11 cellular contexts compared by ENCODE assay signal in the genomic region with DNA sequence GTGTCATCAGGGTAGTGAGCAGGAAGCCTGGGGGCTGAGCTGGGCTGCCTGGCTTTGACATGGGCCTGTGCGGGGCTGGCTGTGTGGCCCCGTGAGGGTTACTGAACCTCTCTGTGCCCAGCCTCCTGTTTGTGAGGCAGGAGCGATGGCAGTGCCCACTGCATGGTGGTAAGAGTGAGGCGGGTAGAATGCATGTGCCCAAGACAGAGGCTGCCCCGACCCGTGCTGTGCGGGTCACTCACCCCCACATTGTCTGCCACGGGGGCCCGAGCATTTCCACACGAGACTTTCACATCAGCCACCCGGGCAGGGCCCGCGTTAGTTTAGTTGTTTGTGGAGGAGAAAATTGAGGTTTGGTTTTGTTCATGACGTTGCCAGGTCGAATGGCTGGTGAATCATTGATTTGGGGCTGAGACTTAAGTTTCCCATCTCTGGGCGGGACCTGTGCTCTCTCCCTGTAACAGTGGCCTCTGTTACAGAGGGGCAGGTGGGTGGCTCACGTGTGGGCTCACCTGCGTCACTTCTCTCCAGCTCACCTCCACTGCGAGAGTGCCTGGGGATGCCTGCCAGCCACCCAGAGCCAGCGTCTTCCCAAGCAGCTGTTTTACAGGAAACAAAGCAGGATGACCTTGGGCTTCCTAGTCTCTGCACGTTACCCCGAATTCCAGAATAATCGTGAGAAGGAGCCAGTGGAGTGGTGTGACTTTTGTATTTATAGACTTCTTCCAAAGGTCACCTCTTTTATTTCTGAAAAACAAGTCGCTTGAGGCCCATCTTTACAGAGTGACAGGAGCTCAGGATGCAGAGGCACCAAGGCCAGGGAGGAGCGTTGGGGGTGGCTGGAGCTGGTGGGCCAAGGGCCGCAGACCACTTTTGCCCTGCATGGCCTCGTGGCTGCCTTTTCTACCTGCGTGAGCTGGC.
DNase-seq lines count a peak whose midpoint lies in the region; ATAC-seq, FAIRE-seq and TF ChIP-seq lines count a peak whose summit lies in the region.
"Had no signal": no experiment of that assay in that cellular context is flagged by ENCODE, and none has a peak within 500 bp of the region (broad histone marks: within the 10 kb centered on the region; RNA-seq: fewer than 3 reads in every experiment).

No MANE protein-coding gene starts in this region.

- no peak for TF ChIP-seq CTCF in CD8-positive, alpha-beta T cell (IDR thresholded peaks at IDR 0.05)
- TF ChIP-seq CTCF in GM23338 (conservative IDR thresholded peaks at IDR 0.05; ENCODE audit: low read depth in 2 of 2) (no peak), HepG2 (CRISPR knock-in tag; IDR thresholded peaks at IDR 0.05) (no peak)

- CTCF ChIA-PET in CD8-positive, alpha-beta T cell (lab: Charles Lee), result no interaction called here
- CTCF ChIA-PET in HepG2 (lab: Yijun Ruan, JAX; ENCODE audit: low intra/inter-chr PET ratio, low total read pairs), result no interaction called here

- POLR2A ChIA-PET in CD8-positive, alpha-beta T cell (lab: Charles Lee), result no interaction called here
- POLR2A ChIA-PET in HepG2 (lab: Yijun Ruan, JAX), result interaction anchor here (0.7 to 1.9 kb wide), 4 partner anchors 12 to 23 kb away, joined by 3 to 6 read pairs (median 4); no protein-coding TSS in a partner anchor

- BruUV-seq in HepG2 (replicated peaks; lab: Mats Ljungman, UMichigan), result no TSS peak

- H3F3A ChIP-seq in GM23338 (replicated peaks; ENCODE audit: low read depth), result no peaks in the 10 kb centered on the region

- H3K36me3 Mint-ChIP-seq in CD8-positive, alpha-beta T cell, result peaks cover 6% of the 10 kb centered on the region
- H3K36me3 Mint-ChIP-seq in GM23338 (ENCODE audit: low read depth), result peaks cover 5% of the 10 kb centered on the region; the same call in 2 of the 3 replicates
- peaks cover 20% of the 10 kb centered on the region for H3K36me3 Mint-ChIP-seq in activated T-helper 2 cell treated with anti-CD3 and anti-CD28 coated beads, Interferon-gamma antibody, Interleukin-2, Interleukin-4, amounts not matched to agents 10 μg/mL and 5 μg/mL and 100 μg/mL, durations not matched to agents 14 hours and 24 hours and 36 hours (ENCODE audit: low read depth)
- H3K36me3 Mint-ChIP-seq in natural killer cell treated with Interleukin-12 subunit alpha and Interleukin-12 subunit beta and Interleukin-15 and Interleukin-18, amount 100 ng/mL, for 72 hours, result peaks cover 5% of the 10 kb centered on the region

- H3K27me3 ChIP-seq in CD8-positive, alpha-beta T cell (ENCODE audit: insufficient read depth, low read length), result no peaks in the 10 kb centered on the region
- H3K27me3 ChIP-seq in GM23338 (ENCODE audit: insufficient read depth) (no peaks in the 10 kb centered on the region), HepG2 (ENCODE audit: control insufficient read depth in 1 of 2, insufficient read depth in 2 of 2, low read length in 2 of 2) (no peaks in the 10 kb centered on the region)

- no peak for TF ChIP-seq POLR2A in HepG2 (IDR thresholded peaks at IDR 0.05; ENCODE audit: insufficient read depth in 1 of 2, low read depth in 2 of 2, low read length in 2 of 2)
- no peak for TF ChIP-seq POLR2A in GM18505 (IDR thresholded peaks at IDR 0.05; ENCODE audit: borderline replicate concordance, extremely low read depth, insufficient read depth, insufficient read length)

- H3K4me3 Mint-ChIP-seq in CD8-positive, alpha-beta T cell, result no peak overlapping the region
- no peak overlapping the region; the same call in 2 of the 3 replicates for H3K4me3 Mint-ChIP-seq in GM23338
- peak overlapping the region; percentile 13 for H3K4me3 Mint-ChIP-seq in activated T-helper 2 cell treated with anti-CD3 and anti-CD28 coated beads, Interferon-gamma antibody, Interleukin-2, Interleukin-4, amounts not matched to agents 10 μg/mL and 5 μg/mL and 100 μg/mL, durations not matched to agents 14 hours and 24 hours and 36 hours (ENCODE audit: low read depth)
- no peak overlapping the region for H3K4me3 Mint-ChIP-seq in natural killer cell treated with Interleukin-12 subunit alpha and Interleukin-12 subunit beta and Interleukin-15 and Interleukin-18, amount 100 ng/mL, for 72 hours
- H3K4me3 Mint-ChIP-seq: memory B cell had no signal

- TF ChIP-seq EP300 in HepG2 (IDR thresholded peaks at IDR 0.05; ENCODE audit: low read depth in 2 of 2, low read length in 2 of 2) (0 out of 4 replicates have a peak, but pooled peaks of 1 of the 2 experiments have one; percentile 28), HepG2 (CRISPR knock-in tag; IDR thresholded peaks at IDR 0.05; ENCODE audit: borderline replicate concordance) (no peak)

- ATAC-seq in CD8-positive, alpha-beta T cell, result peak; percentile 58
- no peak; the same call in 2 of the 3 replicates for ATAC-seq in GM23338
- peak; percentile 63 for ATAC-seq in HepG2
- ATAC-seq in GM18505 (IDR thresholded peaks at IDR 0.05; ENCODE audit: unreplicated experiment), result no peak
- no peak for ATAC-seq in natural killer cell treated with Interleukin-12 subunit alpha and Interleukin-12 subunit beta and Interleukin-15 and Interleukin-18, amount 100 ng/mL, for 72 hours
- ATAC-seq: right cardiac atrium had no signal

- peaks cover 11% of the 10 kb centered on the region for H3K4me1 ChIP-seq in CD8-positive, alpha-beta T cell (ENCODE audit: insufficient read depth, low read length)
- peaks cover 12% of the 10 kb centered on the region for H3K4me1 ChIP-seq in GM23338 (ENCODE audit: insufficient read depth)
- peaks cover 38% of the 10 kb centered on the region for H3K4me1 ChIP-seq in HepG2 (ENCODE audit: insufficient read depth, low read length)

- H3K27me3 Mint-ChIP-seq in CD8-positive, alpha-beta T cell (ENCODE audit: low read depth), result no peaks in the 10 kb centered on the region
- peaks cover 8% of the 10 kb centered on the region for H3K27me3 Mint-ChIP-seq in GM23338 (ENCODE audit: insufficient read depth, low read depth, poor library complexity)
- no peaks in the 10 kb centered on the region for H3K27me3 Mint-ChIP-seq in activated T-helper 2 cell treated with anti-CD3 and anti-CD28 coated beads, Interferon-gamma antibody, Interleukin-2, Interleukin-4, amounts not matched to agents 10 μg/mL and 5 μg/mL and 100 μg/mL, durations not matched to agents 14 hours and 24 hours and 36 hours (ENCODE audit: low read depth)
- no peaks in the 10 kb centered on the region for H3K27me3 Mint-ChIP-seq in natural killer cell treated with Interleukin-12 subunit alpha and Interleukin-12 subunit beta and Interleukin-15 and Interleukin-18, amount 100 ng/mL, for 72 hours
- H3K27me3 Mint-ChIP-seq: memory B cell had no signal

- H3K9ac ChIP-seq in HepG2 (ENCODE audit: insufficient read depth, low read depth, low read length), result no peak overlapping the region; the same call in 1 of the 2 replicates

- H4K20me1 ChIP-seq in GM23338 (replicated peaks; ENCODE audit: insufficient read depth) (peaks cover 5% of the 10 kb centered on the region; the same call in 1 of the 2 replicates), HepG2 (ENCODE audit: insufficient read depth, low read length) (no peaks in the 10 kb centered on the region)

- H3K4me2 ChIP-seq in GM23338, result peak overlapping the region; percentile 57; the same call in 1 of the 2 replicates
- peak overlapping the region; percentile 33 for H3K4me2 ChIP-seq in HepG2 (ENCODE audit: low read depth, low read length)

- no peak for DNase-seq in CD8-positive, alpha-beta T cell
- DNase-seq in GM23338 (ENCODE audit: low spot score), result peak; percentile 21
- no peak for DNase-seq in activated T-helper 2 cell treated with anti-CD3 and anti-CD28 coated beads, Interferon-gamma antibody, Interleukin-2, Interleukin-4, amounts not matched to agents 10 μg/mL and 5 μg/mL and 100 μg/mL, durations not matched to agents 14 hours and 24 hours and 36 hours (ENCODE audit: low spot score)
- DNase-seq in HepG2 (ENCODE audit: low spot score), result peak; percentile 52
- no peak for DNase-seq in NCI-H1436 (lab: John Stamatoyannopoulos, UW)
- no peak for DNase-seq in HTR-8/SVneo (ENCODE audit: insufficient read length, low spot score)
- DNase-seq in natural killer cell treated with Interleukin-12 subunit alpha and Interleukin-12 subunit beta and Interleukin-15 and Interleukin-18, amount 100 ng/mL, for 72 hours (ENCODE audit: low spot score), result no peak
- DNase-seq: NCI-H146, right cardiac atrium had no signal

- peaks cover 40% of the 10 kb centered on the region for H3K4me1 Mint-ChIP-seq in CD8-positive, alpha-beta T cell (ENCODE audit: low read depth)
- H3K4me1 Mint-ChIP-seq in GM23338, result peaks cover 54% of the 10 kb centered on the region
- peaks cover 38% of the 10 kb centered on the region for H3K4me1 Mint-ChIP-seq in activated T-helper 2 cell treated with anti-CD3 and anti-CD28 coated beads, Interferon-gamma antibody, Interleukin-2, Interleukin-4, amounts not matched to agents 10 μg/mL and 5 μg/mL and 100 μg/mL, durations not matched to agents 14 hours and 24 hours and 36 hours (ENCODE audit: low read depth)
- peaks cover 12 to 30% of the 10 kb centered on the region in 2 donors for H3K4me1 Mint-ChIP-seq in natural killer cell treated with Interleukin-12 subunit alpha and Interleukin-12 subunit beta and Interleukin-15 and Interleukin-18, amount 100 ng/mL, for 72 hours (ENCODE audit: low read depth in 2 of 2)

- no peak overlapping the region for H3K27ac ChIP-seq in CD8-positive, alpha-beta T cell (ENCODE audit: low read depth, low read length)
- H3K27ac ChIP-seq in GM23338 (ENCODE audit: low read depth) (peak overlapping the region; percentile 69; the same call in 1 of the 2 replicates), HepG2 (ENCODE audit: extremely low read length, insufficient read depth, low read length) (peak overlapping the region; percentile 24)

- no peaks in the 10 kb centered on the region for H3K9me3 ChIP-seq in CD8-positive, alpha-beta T cell (ENCODE audit: low read length)
- H3K9me3 ChIP-seq in HepG2 (ENCODE audit: low read length), result no peaks in the 10 kb centered on the region

- peaks cover 82% of the 10 kb centered on the region for H3K79me2 ChIP-seq in GM23338 (replicated peaks; ENCODE audit: insufficient read depth)
- H3K79me2 ChIP-seq in HepG2 (ENCODE audit: insufficient read depth, low read length), result peaks cover 65% of the 10 kb centered on the region

- in situ Hi-C loops in HepG2 (cut with HindIII; ENCODE audit: extremely low pct_ligation_motif_present, low pct_unique_long_range_greater_than_20kb), result no loop called here

- peak overlapping the region; percentile 85 for H3K27ac Mint-ChIP-seq in CD8-positive, alpha-beta T cell
- H3K27ac Mint-ChIP-seq in GM23338, result peak overlapping the region; percentile 94
- peak overlapping the region; percentile 68 for H3K27ac Mint-ChIP-seq in activated T-helper 2 cell treated with anti-CD3 and anti-CD28 coated beads, Interferon-gamma antibody, Interleukin-2, Interleukin-4, amounts not matched to agents 10 μg/mL and 5 μg/mL and 100 μg/mL, durations not matched to agents 14 hours and 24 hours and 36 hours
- peak overlapping the region in 1 of 2 donors; percentile 16 for H3K27ac Mint-ChIP-seq in natural killer cell treated with Interleukin-12 subunit alpha and Interleukin-12 subunit beta and Interleukin-15 and Interleukin-18, amount 100 ng/mL, for 72 hours
- H3K27ac Mint-ChIP-seq: memory B cell had no signal

- intact Hi-C loops in CD8-positive, alpha-beta T cell (cut with DNase I, micrococcal nuclease), result no loop called here
- intact Hi-C loops in activated T-helper 2 cell treated with anti-CD3 and anti-CD28 coated beads, Interferon-gamma antibody, Interleukin-2, Interleukin-4, amounts not matched to agents 10 μg/mL and 5 μg/mL and 100 μg/mL, durations not matched to agents 14 hours and 24 hours and 36 hours (cut with micrococcal nuclease), result no loop called here
- intact Hi-C loops in HepG2 (cut with micrococcal nuclease; ENCODE audit: unreplicated experiment), result no loop called here

- H2AFZ ChIP-seq in GM23338, result no peak overlapping the region
- H2AFZ ChIP-seq in HepG2 (ENCODE audit: low read length), result no peak overlapping the region

- no peaks in the 10 kb centered on the region for H3K36me3 ChIP-seq in CD8-positive, alpha-beta T cell (ENCODE audit: insufficient read depth, low read length)
- H3K36me3 ChIP-seq in GM23338 (ENCODE audit: insufficient read depth) (no peaks in the 10 kb centered on the region; the same call in 1 of the 2 replicates), HepG2 (replicated peaks in 1 of 2; ENCODE audit: control insufficient read depth in 1 of 2, insufficient read depth in 2 of 2, low read length in 2 of 2) (no peaks in the 10 kb centered on the region; a peak in 1 of 5 replicates)

- H3K9me3 Mint-ChIP-seq in CD8-positive, alpha-beta T cell, result peaks cover 4% of the 10 kb centered on the region
- H3K9me3 Mint-ChIP-seq in GM23338, result peaks cover 9% of the 10 kb centered on the region
- H3K9me3 Mint-ChIP-seq in activated T-helper 2 cell treated with anti-CD3 and anti-CD28 coated beads, Interferon-gamma antibody, Interleukin-2, Interleukin-4, amounts not matched to agents 10 μg/mL and 5 μg/mL and 100 μg/mL, durations not matched to agents 14 hours and 24 hours and 36 hours, result peaks cover 6% of the 10 kb centered on the region
- H3K9me3 Mint-ChIP-seq in natural killer cell treated with Interleukin-12 subunit alpha and Interleukin-12 subunit beta and Interleukin-15 and Interleukin-18, amount 100 ng/mL, for 72 hours, result peaks cover 5% of the 10 kb centered on the region

- FAIRE-seq in HepG2 (lab: Jason Lieb, UNC), result peak; percentile 18
- no peak for FAIRE-seq in HTR-8/SVneo (lab: Jason Lieb, UNC)

- H3K4me3 ChIP-seq in CD8-positive, alpha-beta T cell (ENCODE audit: low read depth, low read length), result no peak overlapping the region
- no peak overlapping the region for H3K4me3 ChIP-seq in GM23338
- H3K4me3 ChIP-seq in HepG2 (replicated peaks in 1 of 3; ENCODE audit: insufficient read depth in 1 of 3, low read depth in 2 of 3, low read length in 3 of 3), result no peak overlapping the region

- 0 out of 2 replicates have a peak, but pooled peaks cover 4% of the 10 kb centered on the region for H3K9me2 ChIP-seq in GM23338 (ENCODE audit: insufficient read depth)

- TF ChIP-seq RAD21 in HepG2 (CRISPR knock-in tag; IDR thresholded peaks at IDR 0.05), result no peak

- WGBS in HepG2 (ENCODE audit: low lambda C conversion rate), result 50% methylated on average over 23 of the region's 28 CpGs

Comparison
In these comparisons a context has a peak if more than half of its experiments do, and no peak if none do; other contexts are left out.
1. ATAC-seq: peak in CD8-positive, alpha-beta T cell (single experiment) and HepG2 (single experiment); none in GM23338 (single experiment), GM18505 (single experiment) and natural killer cell treated with Interleukin-12 subunit alpha and Interleukin-12 subunit beta and Interleukin-15 and Interleukin-18, amount 100 ng/mL, for 72 hours (0 of 2).
2. DNase-seq: peak in GM23338 (single experiment) and HepG2 (single experiment); none in CD8-positive, alpha-beta T cell (0 of 7), activated T-helper 2 cell treated with anti-CD3 and anti-CD28 coated beads, Interferon-gamma antibody, Interleukin-2, Interleukin-4, amounts not matched to agents 10 μg/mL and 5 μg/mL and 100 μg/mL, durations not matched to agents 14 hours and 24 hours and 36 hours (single experiment), NCI-H1436 (single experiment), HTR-8/SVneo (single experiment) and natural killer cell treated with Interleukin-12 subunit alpha and Interleukin-12 subunit beta and Interleukin-15 and Interleukin-18, amount 100 ng/mL, for 72 hours (single experiment).